ENCODE assay signal across 12 cellular contexts in the genomic region with DNA sequence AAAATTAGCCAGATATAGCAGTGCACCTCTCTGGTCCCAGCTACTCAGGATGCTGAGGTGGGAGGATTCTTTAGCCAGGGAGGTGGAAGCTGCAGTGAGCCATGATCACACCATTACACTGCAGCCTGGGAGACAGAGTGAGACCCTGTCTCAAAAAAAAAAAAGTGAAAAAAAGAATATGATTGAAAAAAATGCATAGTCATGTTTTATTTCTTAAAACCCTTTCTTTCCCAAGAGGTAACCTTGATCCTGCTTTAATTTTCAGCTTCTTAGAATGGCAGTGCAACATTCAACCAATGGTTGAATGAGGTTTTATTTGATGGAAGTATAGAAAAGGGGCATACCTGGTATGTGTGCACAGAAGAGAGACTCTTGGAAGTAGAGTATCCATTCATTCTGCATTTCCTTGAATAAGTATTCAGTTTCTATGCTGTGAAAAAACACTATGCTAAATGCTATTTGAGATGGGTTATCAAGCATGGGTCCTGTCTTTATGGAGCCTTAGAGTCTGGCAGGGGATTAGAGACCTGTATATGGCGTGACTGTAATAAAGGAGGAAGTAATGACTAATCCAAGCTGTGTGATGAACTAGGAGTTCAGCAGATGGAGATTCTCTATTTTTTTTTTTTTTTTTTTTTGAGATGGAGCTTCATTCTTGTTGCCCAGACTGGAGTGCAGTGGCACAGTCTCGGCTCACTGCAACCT.
A peak's percentile ranks its signal among the peaks of the same experiment; 100 is the strongest.
DNase-seq lines count a peak whose midpoint lies in the region; ATAC-seq, FAIRE-seq and TF ChIP-seq lines count a peak whose summit lies in the region.
"Had no signal": no experiment of that assay in that cellular context is flagged by ENCODE, and none has a peak within 500 bp of the region (broad histone marks: within the 10 kb centered on the region; RNA-seq: fewer than 3 reads in every experiment).

No MANE protein-coding gene starts in this region.

- H3K9me1 ChIP-seq in keratinocyte (ENCODE audit: control insufficient read depth, extremely low read depth, insufficient read depth, low read length), result no peaks in the 10 kb centered on the region

- H3K79me2 ChIP-seq in keratinocyte (ENCODE audit: control insufficient read depth, insufficient read depth, low read length), result peaks cover 21% of the 10 kb centered on the region

- no peak overlapping the region for H2AFZ ChIP-seq in keratinocyte (ENCODE audit: control insufficient read depth, low read length)

- H4K20me1 ChIP-seq in keratinocyte (ENCODE audit: control insufficient read depth, extremely low read depth, insufficient read depth, low read length), result no peaks in the 10 kb centered on the region

- H3K36me3 ChIP-seq in adipocyte (ENCODE audit: control insufficient read depth, insufficient read depth, low read length, severe bottlenecking) (no peaks in the 10 kb centered on the region), keratinocyte (ENCODE audit: control insufficient read depth in 2 of 2, extremely low read depth in 1 of 2, insufficient read depth in 2 of 2, low read length in 2 of 2) (peaks cover 1 to 6% of the 10 kb centered on the region in 2 experiments)
- H3K36me3 ChIP-seq: esophagus muscularis mucosa had no signal

- dilution Hi-C loops in keratinocyte (cut with MboI; ENCODE audit: extremely low pct_ligation_motif_present, low sequenced_read_pairs), result no loop called here

- H3K4me1 ChIP-seq in adipocyte (ENCODE audit: control insufficient read depth, insufficient read depth, low read length) (peaks cover 44% of the 10 kb centered on the region), keratinocyte (ENCODE audit: control insufficient read depth, extremely low read depth, insufficient read depth, low read length) (peaks cover 53% of the 10 kb centered on the region)

- H3K9ac ChIP-seq in adipocyte (ENCODE audit: low read length) (no peak overlapping the region), keratinocyte (ENCODE audit: control insufficient read depth, extremely low read depth, insufficient read depth, low read length) (no peak overlapping the region)

- H3K9me3 ChIP-seq in adipocyte (ENCODE audit: control insufficient read depth, low read length) (no peaks in the 10 kb centered on the region), keratinocyte (ENCODE audit: control insufficient read depth, low read depth, low read length) (no peaks in the 10 kb centered on the region)
- H3K9me3 ChIP-seq: esophagus muscularis mucosa had no signal

- ATAC-seq in GM21737 (IDR thresholded peaks at IDR 0.05; ENCODE audit: unreplicated experiment) (no peak), GM19023 (IDR thresholded peaks at IDR 0.05; ENCODE audit: unreplicated experiment) (no peak)
- ATAC-seq: activated CD8-positive, alpha-beta T cell treated with anti-CD3 and anti-CD28 coated beads for 36 hours had no signal

- H3K27ac ChIP-seq in keratinocyte (ENCODE audit: control insufficient read depth, insufficient read depth, low read length), result peak overlapping the region; percentile 67
- H3K27ac ChIP-seq: esophagus muscularis mucosa, HL-60 had no signal

- intact Hi-C loops in posterior cingulate gyrus (cut with DNase I), result no loop called here

- H3K27me3 ChIP-seq in adipocyte (replicated peaks; ENCODE audit: control insufficient read depth, insufficient read depth, low read length) (no peaks in the 10 kb centered on the region), keratinocyte (ENCODE audit: control insufficient read depth, extremely low read depth, insufficient read depth, low read length) (no peaks in the 10 kb centered on the region)
- H3K27me3 ChIP-seq: esophagus muscularis mucosa had no signal

- FAIRE-seq in keratinocyte (lab: Jason Lieb, UNC), result peak; percentile 41

- peak overlapping the region; percentile 34 for H3K4me2 ChIP-seq in keratinocyte (ENCODE audit: control insufficient read depth, extremely low read depth, insufficient read depth, low read depth, low read length)

- DNase-seq in CD1c-positive myeloid dendritic cell (ENCODE audit: extremely low spot score) (peak; percentile 43), LHCN-M2 (ENCODE audit: low read depth) (peak; percentile 68), adipocyte (ENCODE audit: low read depth) (peak; percentile 61), keratinocyte (ENCODE audit: low read depth, low spot score) (no peak), posterior cingulate gyrus (no peak)
- no peak for DNase-seq in stimulated activated CD4-positive, alpha-beta T cell treated with anti-CD3 and anti-CD28 coated beads, Interleukin-4, amount 100 ng/mL, for 24 hours
- DNase-seq: activated CD8-positive, alpha-beta T cell treated with anti-CD3 and anti-CD28 coated beads for 36 hours; NCI-H2029 treated with DMSO at 0.1 percent for 48 hours had no signal

- H3K4me3 ChIP-seq in adipocyte (ENCODE audit: low read length) (no peak overlapping the region), keratinocyte (ENCODE audit: control insufficient read depth in 2 of 3, extremely low read depth in 1 of 3, insufficient read depth in 2 of 3, low read depth in 1 of 3, low read length in 3 of 3) (no peak overlapping the region)
- H3K4me3 ChIP-seq: esophagus muscularis mucosa had no signal

- TF ChIP-seq CTCF in keratinocyte (optimal IDR thresholded peaks at IDR 0.05 in 1 of 3, IDR thresholded peaks at IDR 0.05 in 1 of 3, conservative IDR thresholded peaks at IDR 0.05 in 1 of 3; ENCODE audit: extremely low read depth in 1 of 3, insufficient read depth in 2 of 3, low read length in 3 of 3), result no peak

Comparison
In these comparisons a context has a peak if more than half of its experiments do, and no peak if none do; other contexts are left out.
1. DNase-seq: peak in CD1c-positive myeloid dendritic cell (single experiment), LHCN-M2 (single experiment) and adipocyte (single experiment); none in keratinocyte (single experiment), stimulated activated CD4-positive, alpha-beta T cell treated with anti-CD3 and anti-CD28 coated beads, Interleukin-4, amount 100 ng/mL, for 24 hours (single experiment) and posterior cingulate gyrus (0 of 10).